16 cellular contexts compared by ENCODE assay signal in the genomic region with DNA sequence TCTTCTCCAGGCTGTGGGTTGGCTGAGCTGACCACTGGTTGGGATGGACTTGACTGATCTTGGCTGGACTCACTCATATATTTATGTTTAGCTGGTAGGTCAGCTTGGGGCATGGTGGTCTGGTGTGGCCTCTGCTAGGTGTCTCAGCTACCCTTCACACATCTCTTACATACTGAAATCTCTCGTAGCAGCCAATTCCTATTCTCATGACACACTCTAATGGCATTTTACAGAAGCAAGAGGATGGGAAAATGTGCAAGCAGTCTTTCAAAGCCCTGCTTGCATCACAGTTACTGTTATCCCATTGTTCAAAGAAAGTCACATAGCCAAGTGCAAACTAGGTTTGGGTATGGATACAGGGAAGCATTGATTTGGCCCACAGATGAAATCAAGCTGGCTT. TPM values are rescaled to one million over a fixed set of nuclear protein-coding genes. Genes with fewer than 3 reads are reported as not detected.
A peak's percentile ranks its signal among the peaks of the same experiment; 100 is the strongest.
DNase-seq lines count a peak whose midpoint lies in the region; ATAC-seq and TF ChIP-seq lines count a peak whose summit lies in the region.
"Had no signal": no experiment of that assay in that cellular context is flagged by ENCODE, and none has a peak within 500 bp of the region (broad histone marks: within the 10 kb centered on the region; RNA-seq: fewer than 3 reads in every experiment).

No MANE protein-coding gene starts in this region.

- no peak overlapping the region for H3K9ac ChIP-seq in Karpas-422 (ENCODE audit: low read length)
- H3K9ac ChIP-seq: GM23248 had no signal

- TF ChIP-seq CTCF in WTC11 (IDR thresholded peaks at IDR 0.05) (no peak), fibroblast of pulmonary artery (IDR thresholded peaks at IDR 0.05; ENCODE audit: low read length, missing control alignments) (no peak), nephron progenitor cell (IDR thresholded peaks at IDR 0.05) (no peak)
- TF ChIP-seq CTCF in activated CD8-positive, alpha-beta T cell treated with anti-CD3 and anti-CD28 coated beads for 36 hours (IDR thresholded peaks at IDR 0.05): no peak

- no peaks in the 10 kb centered on the region for H3K36me3 Mint-ChIP-seq in WTC11
- H3K36me3 Mint-ChIP-seq in nephron progenitor cell (ENCODE audit: low read depth): no peaks in the 10 kb centered on the region
- no peaks in the 10 kb centered on the region for H3K36me3 Mint-ChIP-seq in activated CD8-positive, alpha-beta T cell treated with anti-CD3 and anti-CD28 coated beads for 36 hours (ENCODE audit: low read depth)
- H3K36me3 Mint-ChIP-seq: CD4-positive, alpha-beta memory T cell had no signal

- H3K4me1 ChIP-seq in Karpas-422 (ENCODE audit: low read length): no peaks in the 10 kb centered on the region
- H3K4me1 ChIP-seq: BE2C had no signal

- H3K4me1 Mint-ChIP-seq in WTC11: peaks cover 10% of the 10 kb centered on the region
- H3K4me1 Mint-ChIP-seq in nephron progenitor cell: no peaks in the 10 kb centered on the region
- H3K4me1 Mint-ChIP-seq in activated CD8-positive, alpha-beta T cell treated with anti-CD3 and anti-CD28 coated beads for 36 hours (ENCODE audit: low read depth): no peaks in the 10 kb centered on the region
- H3K4me1 Mint-ChIP-seq: CD4-positive, alpha-beta memory T cell had no signal

- CTCF ChIA-PET in WTC11 (lab: Charles Lee): no interaction called here
- CTCF ChIA-PET in activated CD8-positive, alpha-beta T cell treated with anti-CD3 and anti-CD28 coated beads for 36 hours (lab: Charles Lee): no interaction called here

- POLR2A ChIA-PET in WTC11 (lab: Charles Lee): no interaction called here
- POLR2A ChIA-PET in activated CD8-positive, alpha-beta T cell treated with anti-CD3 and anti-CD28 coated beads for 36 hours (lab: Charles Lee): no interaction called here

- DNase-seq in EH (ENCODE audit: low read depth) (peak; percentile 64), WTC11 (ENCODE audit: low spot score) (no peak), fibroblast of pulmonary artery (ENCODE audit: low read depth) (peak; percentile 63), nephron progenitor cell (no peak), Karpas-422 (no peak), DMS 273 (lab: John Stamatoyannopoulos, UW; ENCODE audit: unreplicated experiment) (no peak)
- no peak for DNase-seq in activated CD8-positive, alpha-beta T cell treated with anti-CD3 and anti-CD28 coated beads for 36 hours
- DNase-seq: ACHN; BE2C; CD4-positive, alpha-beta memory T cell; DMS153; DMS79 treated with DMSO at 0.1 percent for 48 hours; GM23248 had no signal

- ATAC-seq in WTC11: no peak
- no peak for ATAC-seq in activated CD8-positive, alpha-beta T cell treated with anti-CD3 and anti-CD28 coated beads for 36 hours
- ATAC-seq in GM19452 (IDR thresholded peaks at IDR 0.05; ENCODE audit: unreplicated experiment): no peak

- no peak overlapping the region for H3K4me3 Mint-ChIP-seq in WTC11
- no peak overlapping the region for H3K4me3 Mint-ChIP-seq in nephron progenitor cell
- H3K4me3 Mint-ChIP-seq in activated CD8-positive, alpha-beta T cell treated with anti-CD3 and anti-CD28 coated beads for 36 hours: no peak overlapping the region
- H3K4me3 Mint-ChIP-seq: CD4-positive, alpha-beta memory T cell had no signal

- H3K9me3 Mint-ChIP-seq in WTC11: no peaks in the 10 kb centered on the region
- no peaks in the 10 kb centered on the region for H3K9me3 Mint-ChIP-seq in nephron progenitor cell
- peaks cover 2% of the 10 kb centered on the region for H3K9me3 Mint-ChIP-seq in activated CD8-positive, alpha-beta T cell treated with anti-CD3 and anti-CD28 coated beads for 36 hours

- H3K27ac Mint-ChIP-seq in WTC11 (0 out of 2 replicates have a peak overlapping the region, but pooled peaks have one; percentile 16), nephron progenitor cell (peak overlapping the region; percentile 41)
- H3K27ac Mint-ChIP-seq in activated CD8-positive, alpha-beta T cell treated with anti-CD3 and anti-CD28 coated beads for 36 hours: no peak overlapping the region
- H3K27ac Mint-ChIP-seq: CD4-positive, alpha-beta memory T cell had no signal

- H3K27me3 Mint-ChIP-seq in WTC11 (ENCODE audit: low read depth) (no peaks in the 10 kb centered on the region), nephron progenitor cell (ENCODE audit: low read depth, poor library complexity) (no peaks in the 10 kb centered on the region)
- H3K27me3 Mint-ChIP-seq in activated CD8-positive, alpha-beta T cell treated with anti-CD3 and anti-CD28 coated beads for 36 hours: no peaks in the 10 kb centered on the region
- H3K27me3 Mint-ChIP-seq: CD4-positive, alpha-beta memory T cell had no signal

- H2AFZ ChIP-seq in Karpas-422 (ENCODE audit: low read length): no peak overlapping the region
- H2AFZ ChIP-seq: GM23248 had no signal

- no peaks in the 10 kb centered on the region for H4K20me1 ChIP-seq in Karpas-422 (ENCODE audit: insufficient read depth, low read depth, low read length)

- H3K4me3 ChIP-seq in fibroblast of pulmonary artery (replicated peaks; ENCODE audit: low read depth, low read length) (no peak overlapping the region), Karpas-422 (ENCODE audit: low read length) (no peak overlapping the region)
- H3K4me3 ChIP-seq: GM23248 had no signal

- H3K27ac ChIP-seq in Karpas-422 (ENCODE audit: low read length): no peak overlapping the region
- H3K27ac ChIP-seq: C4-2B, GM23248, HL-60 had no signal

- H3K36me3 ChIP-seq in Karpas-422 (ENCODE audit: insufficient read depth, low read length): no peaks in the 10 kb centered on the region
- H3K36me3 ChIP-seq: BE2C had no signal

- intact Hi-C loops in activated CD8-positive, alpha-beta T cell treated with anti-CD3 and anti-CD28 coated beads for 36 hours (cut with micrococcal nuclease): no loop called here

- H3K9me3 ChIP-seq in Karpas-422 (ENCODE audit: low read length): peaks cover 3% of the 10 kb centered on the region; the same call in 1 of the 2 replicates
- H3K9me3 ChIP-seq: BE2C had no signal

- peaks cover 3% of the 10 kb centered on the region for H3K9me2 ChIP-seq in Karpas-422 (replicated peaks; ENCODE audit: insufficient read depth, low read length)

- no peaks in the 10 kb centered on the region for H3K27me3 ChIP-seq in Karpas-422 (ENCODE audit: low read length)
- H3K27me3 ChIP-seq: BE2C had no signal

- no peak overlapping the region for H3K4me2 ChIP-seq in Karpas-422 (ENCODE audit: low read depth, low read length, poor library complexity, severe bottlenecking)

- H3K79me2 ChIP-seq in Karpas-422 (ENCODE audit: low read length): no peaks in the 10 kb centered on the region

TF ChIP-seq in WTC11, 78 proteins besides CTCF, POLR2A, EP300 and RAD21:
- TF ChIP-seq, protein P1, sequence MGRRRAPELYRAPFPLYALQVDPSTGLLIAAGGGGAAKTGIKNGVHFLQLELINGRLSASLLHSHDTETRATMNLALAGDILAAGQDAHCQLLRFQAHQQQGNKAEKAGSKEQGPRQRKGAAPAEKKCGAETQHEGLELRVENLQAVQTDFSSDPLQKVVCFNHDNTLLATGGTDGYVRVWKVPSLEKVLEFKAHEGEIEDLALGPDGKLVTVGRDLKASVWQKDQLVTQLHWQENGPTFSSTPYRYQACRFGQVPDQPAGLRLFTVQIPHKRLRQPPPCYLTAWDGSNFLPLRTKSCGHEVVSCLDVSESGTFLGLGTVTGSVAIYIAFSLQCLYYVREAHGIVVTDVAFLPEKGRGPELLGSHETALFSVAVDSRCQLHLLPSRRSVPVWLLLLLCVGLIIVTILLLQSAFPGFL (CRISPR knock-in tag; IDR thresholded peaks at IDR 0.05; ENCODE audit: borderline replicate concordance): no peak
- TF ChIP-seq MXD4 (CRISPR knock-in tag; IDR thresholded peaks at IDR 0.05; ENCODE audit: borderline replicate concordance): no peak
- TF ChIP-seq RORB (CRISPR knock-in tag; IDR thresholded peaks at IDR 0.05): no peak
- no peak for TF ChIP-seq ZBTB21 (CRISPR knock-in tag; IDR thresholded peaks at IDR 0.05; ENCODE audit: borderline replicate concordance)
- TF ChIP-seq, protein P2, sequence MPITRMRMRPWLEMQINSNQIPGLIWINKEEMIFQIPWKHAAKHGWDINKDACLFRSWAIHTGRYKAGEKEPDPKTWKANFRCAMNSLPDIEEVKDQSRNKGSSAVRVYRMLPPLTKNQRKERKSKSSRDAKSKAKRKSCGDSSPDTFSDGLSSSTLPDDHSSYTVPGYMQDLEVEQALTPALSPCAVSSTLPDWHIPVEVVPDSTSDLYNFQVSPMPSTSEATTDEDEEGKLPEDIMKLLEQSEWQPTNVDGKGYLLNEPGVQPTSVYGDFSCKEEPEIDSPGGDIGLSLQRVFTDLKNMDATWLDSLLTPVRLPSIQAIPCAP (CRISPR knock-in tag; IDR thresholded peaks at IDR 0.05): no peak
- TF ChIP-seq MYBL2 (CRISPR knock-in tag; IDR thresholded peaks at IDR 0.05): no peak
- TF ChIP-seq, protein P3, sequence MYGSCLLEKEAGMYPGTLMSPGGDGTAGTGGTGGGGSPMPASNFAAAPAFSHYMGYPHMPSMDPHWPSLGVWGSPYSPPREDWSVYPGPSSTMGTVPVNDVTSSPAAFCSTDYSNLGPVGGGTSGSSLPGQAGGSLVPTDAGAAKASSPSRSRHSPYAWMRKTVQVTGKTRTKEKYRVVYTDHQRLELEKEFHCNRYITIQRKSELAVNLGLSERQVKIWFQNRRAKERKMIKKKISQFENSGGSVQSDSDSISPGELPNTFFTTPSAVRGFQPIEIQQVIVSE (CRISPR knock-in tag; IDR thresholded peaks at IDR 0.05; ENCODE audit: borderline replicate concordance): no peak
- no peak for TF ChIP-seq NR3C1 (CRISPR knock-in tag; conservative IDR thresholded peaks at IDR 0.05; ENCODE audit: low read depth)
- TF ChIP-seq ATF1 (CRISPR knock-in tag; IDR thresholded peaks at IDR 0.05): no peak

RNA-seq across cellular contexts. Expression of a gene that starts 55.5 kb away (rescaled TPM):
- 28.0 to 41.2 TPM (median 38.8 TPM) in 3 replicates for total RNA-seq in WTC11 (2021)
- not detected for total RNA-seq in activated CD8-positive, alpha-beta T cell treated with anti-CD3 and anti-CD28 coated beads for 36 hours
- total RNA-seq in Karpas-422 (2014; rRNA removed; shearing (Covaris generic); ENCODE audit: low replicate concordance): not detected in 2 replicates

Comparison
In these comparisons a context has a peak if more than half of its experiments do, and no peak if none do; other contexts are left out.
1. DNase-seq: peak in EH (single experiment) and fibroblast of pulmonary artery (single experiment); none in WTC11 (single experiment), nephron progenitor cell (single experiment), activated CD8-positive, alpha-beta T cell treated with anti-CD3 and anti-CD28 coated beads for 36 hours (single experiment), Karpas-422 (single experiment) and DMS 273 (single experiment).
2. RNA of a gene that starts 55.5 kb away (total RNA-seq): 28.0 to 41.2 TPM in WTC11; not detected in activated CD8-positive, alpha-beta T cell treated with anti-CD3 and anti-CD28 coated beads for 36 hours and not detected in Karpas-422; every median in the first group is over 10 times any median in the second.